Comparison of ENCODE assay signal across 1 cellular context in the genomic region with DNA sequence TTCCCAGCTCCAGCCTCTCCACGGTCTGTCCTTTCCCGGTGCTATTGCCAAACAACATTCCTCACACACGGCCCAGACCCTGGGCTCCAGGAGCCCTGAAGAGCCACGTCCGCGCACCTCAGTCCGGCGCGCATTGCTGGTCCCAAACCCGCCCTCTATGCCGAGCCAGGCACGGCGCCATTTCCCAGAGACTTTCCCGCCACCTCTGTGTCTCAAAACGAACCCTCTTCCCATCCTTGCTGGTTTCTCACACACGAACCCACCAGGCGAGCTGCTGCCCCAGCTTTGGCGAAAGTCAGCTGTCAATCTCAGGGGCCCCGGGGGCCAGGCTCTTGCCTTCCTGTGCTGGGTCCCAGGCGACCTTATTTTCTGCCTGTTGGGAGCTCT.
TF ChIP-seq lines count a peak whose summit lies in the region.

No MANE protein-coding gene starts in this region.

TF ChIP-seq in H1, 55 proteins besides CTCF, POLR2A, EP300 and RAD21:
- TF ChIP-seq POLR2AphosphoS5 (IDR thresholded peaks at IDR 0.05; ENCODE audit: low read depth, low read length) = no peak
- TF ChIP-seq TAF1 (IDR thresholded peaks at IDR 0.05; ENCODE audit: low read depth, low read length) = no peak
- TF ChIP-seq SAP30 (IDR thresholded peaks at IDR 0.05; ENCODE audit: insufficient read depth, insufficient replicate concordance, low read length) = no peak
- no peak for TF ChIP-seq HDAC2 (IDR thresholded peaks at IDR 0.05; ENCODE audit: borderline replicate concordance in 1 of 2, low read depth in 2 of 2, low read length in 2 of 2)
- no peak for TF ChIP-seq YY1 (IDR thresholded peaks at IDR 0.05; ENCODE audit: low read depth, low read length)
- no peak for TF ChIP-seq BRCA1 (IDR thresholded peaks at IDR 0.05; ENCODE audit: low read depth, low read length)
- TF ChIP-seq EZH2 (IDR thresholded peaks at IDR 0.05; ENCODE audit: low read depth, low read length, severe bottlenecking) = no peak
- TF ChIP-seq BACH1 (IDR thresholded peaks at IDR 0.05; ENCODE audit: low read length) = no peak
- no peak for TF ChIP-seq TBP (IDR thresholded peaks at IDR 0.05; ENCODE audit: low read depth, low read length)
- no peak for TF ChIP-seq SUZ12 (IDR thresholded peaks at IDR 0.05; ENCODE audit: low read length)
- TF ChIP-seq RXRA (IDR thresholded peaks at IDR 0.05; ENCODE audit: insufficient read depth, low read depth, low read length) = no peak
- TF ChIP-seq BCL11A (IDR thresholded peaks at IDR 0.05; ENCODE audit: low read depth in 2 of 2, low read length in 2 of 2) = no peak
- TF ChIP-seq CBX8 (IDR thresholded peaks at IDR 0.05; ENCODE audit: borderline replicate concordance, low read depth, low read length) = no peak
- TF ChIP-seq NRF1 (IDR thresholded peaks at IDR 0.05; ENCODE audit: low read depth, low read length) = no peak
- no peak for TF ChIP-seq SRF (IDR thresholded peaks at IDR 0.05; ENCODE audit: low read depth, low read length)
- TF ChIP-seq TCF12 (IDR thresholded peaks at IDR 0.05; ENCODE audit: low read depth, low read length) = no peak
- TF ChIP-seq, protein P1, sequence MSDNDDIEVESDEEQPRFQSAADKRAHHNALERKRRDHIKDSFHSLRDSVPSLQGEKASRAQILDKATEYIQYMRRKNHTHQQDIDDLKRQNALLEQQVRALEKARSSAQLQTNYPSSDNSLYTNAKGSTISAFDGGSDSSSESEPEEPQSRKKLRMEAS (IDR thresholded peaks at IDR 0.05) = no peak
